In the genomic region with DNA sequence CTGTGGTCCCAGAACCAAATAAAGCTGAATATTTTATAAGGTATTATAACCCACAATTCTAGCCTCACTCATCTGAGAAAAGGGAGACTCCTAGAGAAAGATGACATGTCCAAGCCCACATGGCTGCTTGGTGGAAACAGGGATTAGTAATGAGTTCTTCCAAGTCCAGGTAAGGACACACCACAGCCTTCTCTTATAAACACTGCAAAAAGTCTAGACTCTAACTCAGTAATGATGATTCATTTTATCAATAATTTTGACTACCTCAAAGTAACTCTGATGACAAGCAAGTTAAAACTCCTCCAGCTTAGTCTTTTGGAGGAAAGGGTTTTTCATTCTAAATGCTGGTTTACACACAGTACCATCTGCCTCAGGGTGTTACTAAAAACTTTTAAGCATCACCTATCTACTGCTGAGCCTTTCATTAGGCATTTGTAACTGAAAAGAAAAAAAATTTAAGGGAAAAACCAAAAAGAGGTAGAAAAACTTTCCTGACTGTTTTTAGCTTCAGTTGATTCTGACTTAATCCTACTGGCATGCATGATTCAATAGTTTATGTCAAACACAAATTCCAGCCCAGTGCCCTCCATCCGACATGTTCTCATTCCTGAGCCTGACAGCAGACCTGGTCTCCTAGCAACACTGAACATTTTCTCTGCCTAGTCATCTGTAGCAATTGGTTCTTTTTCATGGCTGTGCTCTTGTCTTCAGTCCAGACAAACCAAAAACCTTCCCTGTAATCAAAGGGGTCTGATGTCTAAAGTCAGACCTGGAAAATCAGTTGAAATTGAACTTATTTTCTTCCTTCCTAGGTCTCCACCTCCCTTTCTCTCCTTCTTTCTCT, we compare ENCODE assay signal across 9 cellular contexts. TPM values are rescaled to one million over a fixed set of nuclear protein-coding genes. Genes with fewer than 3 reads are reported as not detected.
DNase-seq lines count a peak whose midpoint lies in the region; FAIRE-seq and TF ChIP-seq lines count a peak whose summit lies in the region.
"Had no signal": no experiment of that assay in that cellular context is flagged by ENCODE, and none has a peak within 500 bp of the region (broad histone marks: within the 10 kb centered on the region; RNA-seq: fewer than 3 reads in every experiment).

No MANE protein-coding gene starts in this region.

- no peak overlapping the region for H3K4me3 ChIP-seq in lower leg skin (ENCODE audit: low read depth, poor library complexity, severe bottlenecking)
- no peak overlapping the region for H3K4me3 ChIP-seq in H7 (ENCODE audit: insufficient read depth, low read depth, low read length)
- H3K4me3 ChIP-seq: skin epidermis had no signal

- intact Hi-C loops in lower leg skin (cut with DNase I; ENCODE audit: low total_unique reads), result no loop called here

- peak overlapping the region; percentile 17 for H3K27ac ChIP-seq in temporal lobe (ENCODE audit: low read depth, low read length)

- TF ChIP-seq CTCF in lower leg skin (IDR thresholded peaks at IDR 0.05), result no peak

- H3K27me3 ChIP-seq in H7 (ENCODE audit: control insufficient read depth, insufficient read depth, low read length), result no peaks in the 10 kb centered on the region

- WGBS in lower leg skin, 2 donors, result 21 to 41% methylated on average over 1 of the region's 1 CpG

- no peak for TF ChIP-seq POLR2A in lower leg skin (IDR thresholded peaks at IDR 0.05)

- FAIRE-seq in islet of Langerhans (lab: Jason Lieb, UNC), result peak; percentile 55

- no peaks in the 10 kb centered on the region for H3K36me3 ChIP-seq in H7 (replicated peaks; ENCODE audit: control insufficient read depth, insufficient read depth, low read length)

- DNase-seq in HK-2 (ENCODE audit: unreplicated experiment) (peak; percentile 81), astrocyte of the hippocampus (ENCODE audit: low read depth, low spot score) (peak; percentile 97), lower leg skin (ENCODE audit: low spot score in 2 of 2) (no peak), H7 (no peak)
- DNase-seq in stimulated activated naive CD4-positive, alpha-beta T cell (lab: John Stamatoyannopoulos, UW), result no peak
- no peak for DNase-seq in activated CD4-positive, alpha-beta T cell treated with anti-CD3 and anti-CD28 coated beads, Interleukin-2, amount 50 U/mL, for 1 hour

RNA-seq across cellular contexts. Expression of gene P3H2, which starts 43.9 kb away (rescaled TPM):
- total RNA-seq in temporal lobe (3.7 TPM), lower leg skin (10 to 100 TPM; 20.0 to 41.9 (median 35.6) TPM)
- 44.7 and 72.7 TPM in 2 replicates for total RNA-seq in H7 (2014; rRNA removed; shearing (Covaris generic))

Comparison
In these comparisons a context has a peak if more than half of its experiments do, and no peak if none do; other contexts are left out.
1. DNase-seq: peak in HK-2 (single experiment) and astrocyte of the hippocampus (single experiment); none in stimulated activated naive CD4-positive, alpha-beta T cell (0 of 6), activated CD4-positive, alpha-beta T cell treated with anti-CD3 and anti-CD28 coated beads, Interleukin-2, amount 50 U/mL, for 1 hour (single experiment), lower leg skin (0 of 2) and H7 (single experiment).